12 cellular contexts compared by ENCODE assay signal in genomic region chr1:221858758-221859157, GRCh38.
DNase-seq lines count a peak whose midpoint lies in the region; TF ChIP-seq lines count a peak whose summit lies in the region.
"Had no signal": no experiment of that assay in that cellular context is flagged by ENCODE, and none has a peak within 500 bp of the region (broad histone marks: within the 10 kb centered on the region; RNA-seq: fewer than 3 reads in every experiment).

No MANE protein-coding gene starts in this region.

- H3K36me3 ChIP-seq in GM23248 (ENCODE audit: low read depth) (no peaks in the 10 kb centered on the region), skeletal muscle satellite cell (ENCODE audit: insufficient read depth, low read length) (no peaks in the 10 kb centered on the region)

- peaks cover 21% of the 10 kb centered on the region; the same call in 1 of the 2 replicates for H3F3A ChIP-seq in GM23248 (ENCODE audit: insufficient read depth)

- DNase-seq in GM23248 (peak; percentile 95), RPMI7951 (ENCODE audit: low read depth) (peak; percentile 94), fibroblast of mammary gland (ENCODE audit: low read depth) (peak; percentile 98), NCI-H345 treated with DMSO at 0.1 percent for 48 hours (lab: John Stamatoyannopoulos, UW; ENCODE audit: unreplicated experiment) (no peak), NAMALWA (ENCODE audit: low spot score) (no peak), MV-4-11 (lab: John Stamatoyannopoulos, UW) (no peak)
- DNase-seq: activated effector memory CD4-positive, alpha-beta T cell treated with Interleukin-2 at 50 U/mL for 16 hours; NCI-H1930; T-helper 1 cell had no signal

- no peak overlapping the region for H2AFZ ChIP-seq in GM23248
- H2AFZ ChIP-seq: GM23338 had no signal

- H3K27ac ChIP-seq in GM23248: peak overlapping the region; percentile 26; the same call in 1 of the 2 replicates

- WGBS in GM23248 (ENCODE audit: low coverage in 1 of 2, low lambda C conversion rate in 2 of 2, missing lambda C conversion rate in 2 of 2), 2 experiments: 5 to 20% methylated on average over 1 of the region's 1 CpG

- no peaks in the 10 kb centered on the region for H3K9me2 ChIP-seq in GM23248 (ENCODE audit: insufficient read depth)

- no peak for TF ChIP-seq CTCF in fibroblast of mammary gland (conservative IDR thresholded peaks at IDR 0.05; ENCODE audit: control insufficient read depth, insufficient read depth, low read depth, low read length)

- H3K4me2 ChIP-seq in GM23248 (ENCODE audit: unreplicated experiment) (peak overlapping the region; percentile 8), skeletal muscle satellite cell (ENCODE audit: low read length) (no peak overlapping the region)
- H3K4me2 ChIP-seq: GM23338 had no signal

- no peak overlapping the region for H3K9ac ChIP-seq in GM23248
- H3K9ac ChIP-seq in skeletal muscle satellite cell (ENCODE audit: low read depth, low read length): peak overlapping the region; percentile 52

- H3K79me2 ChIP-seq in GM23248 (ENCODE audit: insufficient read depth): no peaks in the 10 kb centered on the region

- H3K4me1 ChIP-seq in GM23248 (ENCODE audit: insufficient read depth) (peaks cover 11% of the 10 kb centered on the region), skeletal muscle satellite cell (ENCODE audit: control insufficient read depth, insufficient read depth, low read length) (peaks cover 17% of the 10 kb centered on the region)

- H3K27me3 ChIP-seq in GM23248 (replicated peaks; ENCODE audit: insufficient read depth) (no peaks in the 10 kb centered on the region), skeletal muscle satellite cell (ENCODE audit: control insufficient read depth, insufficient read depth, low read length) (no peaks in the 10 kb centered on the region)

- H3K9me3 ChIP-seq in GM23248 (ENCODE audit: low read depth) (no peaks in the 10 kb centered on the region), skeletal muscle satellite cell (replicated peaks; ENCODE audit: low read length) (no peaks in the 10 kb centered on the region)

- H3K4me3 ChIP-seq in GM23248 (no peak overlapping the region), fibroblast of mammary gland (ENCODE audit: control insufficient read depth, low read depth, low read length) (no peak overlapping the region), skeletal muscle satellite cell (ENCODE audit: low read length) (no peak overlapping the region)
- H3K4me3 ChIP-seq: GM12878, GM23338 had no signal

- no peaks in the 10 kb centered on the region for H4K20me1 ChIP-seq in GM23248 (ENCODE audit: insufficient read depth)

- in situ Hi-C loops in GM23248 (cut with MboI): no loop called here

Comparison
In these comparisons a context has a peak if more than half of its experiments do, and no peak if none do; other contexts are left out.
1. DNase-seq: peak in GM23248 (single experiment), RPMI7951 (single experiment) and fibroblast of mammary gland (single experiment); none in NCI-H345 treated with DMSO at 0.1 percent for 48 hours (single experiment), NAMALWA (single experiment) and MV-4-11 (single experiment).